ENCODE assay signal across 22 cellular contexts in genomic region chr20:44004306-44004915, GRCh38.
DNase-seq lines count a peak whose midpoint lies in the region; ATAC-seq and TF ChIP-seq lines count a peak whose summit lies in the region.
"Had no signal": no experiment of that assay in that cellular context is flagged by ENCODE, and none has a peak within 500 bp of the region (broad histone marks: within the 10 kb centered on the region; RNA-seq: fewer than 3 reads in every experiment).

No MANE protein-coding gene starts in this region.

- BruUV-seq in Panc1 (replicated peaks; lab: Mats Ljungman, UMichigan) = no TSS peak

- H3K9me3 ChIP-seq in Panc1 (ENCODE audit: control insufficient read depth, insufficient read depth, low read depth, low read length) (no peaks in the 10 kb centered on the region), heart left ventricle (no peaks in the 10 kb centered on the region), vagina (no peaks in the 10 kb centered on the region), adrenal gland (replicated peaks in 1 of 3) (no peaks in the 10 kb centered on the region)
- H3K9me3 ChIP-seq: BE2C, SJSA1 had no signal

- H3K4me1 ChIP-seq in Panc1 (ENCODE audit: control insufficient read depth, insufficient read depth, low read length) (peaks cover 4% of the 10 kb centered on the region), heart left ventricle (peaks cover 0 to 7% (median 0%) of the 10 kb centered on the region in 12 donors), vagina (no peaks in the 10 kb centered on the region), adrenal gland (replicated peaks in 1 of 2) (no peaks in the 10 kb centered on the region)

- POLR2A ChIA-PET in Panc1 (lab: Charles Lee) = no interaction called here

- no peak overlapping the region for H3K27ac ChIP-seq in Panc1 (ENCODE audit: low read length)
- no peak overlapping the region for H3K27ac ChIP-seq in heart left ventricle
- H3K27ac ChIP-seq in vagina = no peak overlapping the region
- no peak overlapping the region for H3K27ac ChIP-seq in adrenal gland
- H3K27ac ChIP-seq: GM23248, PC-9, SJSA1 had no signal

- TF ChIP-seq POLR2A in heart left ventricle (IDR thresholded peaks at IDR 0.05) (no peak), vagina (IDR thresholded peaks at IDR 0.05) (no peak), adrenal gland (IDR thresholded peaks at IDR 0.05) (no peak)

- CTCF ChIA-PET in Panc1 (lab: Charles Lee) = no interaction called here

- in situ Hi-C loops in Panc1 (cut with HindIII; ENCODE audit: low pct_unique_long_range_greater_than_20kb, low sequenced_read_pairs) = no loop called here

- no peak overlapping the region for H3K4me3 ChIP-seq in Panc1 (ENCODE audit: low read depth in 2 of 2, low read length in 2 of 2)
- no peak overlapping the region for H3K4me3 ChIP-seq in heart left ventricle
- H3K4me3 ChIP-seq in vagina = no peak overlapping the region
- no peak overlapping the region for H3K4me3 ChIP-seq in adrenal gland
- H3K4me3 ChIP-seq: GM23248, PC-9, SJSA1 had no signal

- peak; percentile 43 for DNase-seq in activated CD8-positive, alpha-beta memory T cell treated with anti-CD3 and anti-CD28 coated beads for 24 hours
- DNase-seq in activated CD8-positive, alpha-beta memory T cell treated with anti-CD3 and anti-CD28 coated beads, Interleukin-2, amount 50 U/mL, for 4 hours = no peak
- DNase-seq in Panc1 (ENCODE audit: low read depth, low spot score) = no peak
- peak in 1 of 5 donors; percentile 16 for DNase-seq in heart left ventricle
- peak; percentile 25 to 46 for DNase-seq in vagina (ENCODE audit: extremely low spot score in 2 of 2)
- DNase-seq in adrenal gland = no peak
- DNase-seq in H4 (ENCODE audit: low spot score) = no peak
- no peak for DNase-seq in stimulated activated CD4-positive, alpha-beta T cell treated with anti-CD3 and anti-CD28 coated beads, Interleukin-4, amount 100 ng/mL, for 1 hour
- DNase-seq: 8988T; BE2C; CD4-positive, CD25-positive, alpha-beta regulatory T cell; COR-L47; DMS153; GF-D8; GM23248; KG1; NCI-H1436; NCI-H1930; NCI-H526; PC-9 had no signal

- no peaks in the 10 kb centered on the region for H3K27me3 ChIP-seq in Panc1 (ENCODE audit: control insufficient read depth, insufficient read depth, low read length)
- H3K27me3 ChIP-seq in heart left ventricle = peaks cover 0 to 9% (median 0%) of the 10 kb centered on the region in 9 donors
- no peaks in the 10 kb centered on the region for H3K27me3 ChIP-seq in vagina
- no peaks in the 10 kb centered on the region for H3K27me3 ChIP-seq in adrenal gland
- H3K27me3 ChIP-seq: BE2C, SJSA1 had no signal

- TF ChIP-seq CTCF in Panc1 (IDR thresholded peaks at IDR 0.05) = no peak
- TF ChIP-seq CTCF in heart left ventricle (IDR thresholded peaks at IDR 0.05) = no peak
- no peak for TF ChIP-seq CTCF in vagina (IDR thresholded peaks at IDR 0.05)
- TF ChIP-seq CTCF in adrenal gland (IDR thresholded peaks at IDR 0.05) = no peak

- ATAC-seq in Panc1 (peak; percentile 29; the same call in 1 of the 2 replicates), heart left ventricle (peak; percentile 77 to 86 (median 82))
- ATAC-seq: HCT116 had no signal

- intact Hi-C loops in Panc1 (cut with micrococcal nuclease; ENCODE audit: unreplicated experiment) (no loop called here), heart left ventricle (cut with DNase I) (no loop called here), vagina (cut with DNase I) (no loop called here), adrenal gland (cut with DNase I) (no loop called here)

- H3K36me3 ChIP-seq in Panc1 (ENCODE audit: control insufficient read depth, insufficient read depth, low read length) = no peaks in the 10 kb centered on the region
- H3K36me3 ChIP-seq in heart left ventricle = no peaks in the 10 kb centered on the region
- H3K36me3 ChIP-seq in vagina = no peaks in the 10 kb centered on the region
- H3K36me3 ChIP-seq in adrenal gland (replicated peaks in 1 of 2) = no peaks in the 10 kb centered on the region
- H3K36me3 ChIP-seq: BE2C had no signal

- WGBS in heart left ventricle, 4 donors = 50 to 75% (median 68%) methylated on average over 4 of the region's 4 CpGs
- WGBS in adrenal gland, 4 donors = 73 to 96% (median 81%) methylated on average over 4 of the region's 4 CpGs

Comparison
In these comparisons a context has a peak if more than half of its experiments do, and no peak if none do; other contexts are left out.
1. DNase-seq: peak in activated CD8-positive, alpha-beta memory T cell treated with anti-CD3 and anti-CD28 coated beads for 24 hours (single experiment) and vagina (2 of 2); none in activated CD8-positive, alpha-beta memory T cell treated with anti-CD3 and anti-CD28 coated beads, Interleukin-2, amount 50 U/mL, for 4 hours (single experiment), Panc1 (single experiment), adrenal gland (0 of 7), H4 (single experiment) and stimulated activated CD4-positive, alpha-beta T cell treated with anti-CD3 and anti-CD28 coated beads, Interleukin-4, amount 100 ng/mL, for 1 hour (single experiment).